ENCODE assay signal across 1 cellular context in the genomic region with DNA sequence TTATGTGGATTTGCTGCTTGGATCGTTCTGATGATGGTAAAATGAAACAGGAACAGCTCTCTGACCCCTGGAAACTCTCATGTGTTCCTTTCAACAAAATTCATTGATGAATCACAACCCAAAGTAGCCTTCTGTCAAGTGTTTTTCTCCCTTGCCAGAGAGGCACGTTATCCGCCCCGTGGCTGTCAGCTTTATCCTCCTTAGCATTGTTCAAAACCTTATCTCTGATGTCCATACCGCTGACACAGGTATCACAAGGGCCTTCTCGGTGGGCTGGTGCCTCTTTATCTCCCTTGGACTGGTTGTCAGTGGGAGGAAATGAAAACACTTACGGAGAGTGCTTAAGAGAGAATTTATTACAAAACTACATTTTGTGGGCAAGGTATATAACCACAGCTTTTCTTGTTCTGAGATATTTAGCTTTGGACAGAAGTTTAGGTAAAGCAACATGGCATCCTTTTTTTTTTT.
TF ChIP-seq lines count a peak whose summit lies in the region.

No MANE protein-coding gene starts in this region.

TF ChIP-seq in K562, 482 proteins besides CTCF, POLR2A, EP300 and RAD21 (continued from another document and continues in another):
- TF ChIP-seq, protein P1, sequence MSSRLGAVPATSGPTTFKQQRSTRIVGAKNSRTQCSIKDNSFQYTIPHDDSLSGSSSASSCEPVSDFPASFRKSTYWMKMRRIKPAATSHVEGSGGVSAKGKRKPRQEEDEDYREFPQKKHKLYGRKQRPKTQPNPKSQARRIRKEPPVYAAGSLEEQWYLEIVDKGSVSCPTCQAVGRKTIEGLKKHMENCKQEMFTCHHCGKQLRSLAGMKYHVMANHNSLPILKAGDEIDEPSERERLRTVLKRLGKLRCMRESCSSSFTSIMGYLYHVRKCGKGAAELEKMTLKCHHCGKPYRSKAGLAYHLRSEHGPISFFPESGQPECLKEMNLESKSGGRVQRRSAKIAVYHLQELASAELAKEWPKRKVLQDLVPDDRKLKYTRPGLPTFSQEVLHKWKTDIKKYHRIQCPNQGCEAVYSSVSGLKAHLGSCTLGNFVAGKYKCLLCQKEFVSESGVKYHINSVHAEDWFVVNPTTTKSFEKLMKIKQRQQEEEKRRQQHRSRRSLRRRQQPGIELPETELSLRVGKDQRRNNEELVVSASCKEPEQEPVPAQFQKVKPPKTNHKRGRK (tag; IDR thresholded peaks at IDR 0.05): no peak
- TF ChIP-seq ZNF253 (CRISPR knock-in tag; conservative IDR thresholded peaks at IDR 0.05): no peak
- TF ChIP-seq ZNF174 (CRISPR knock-in tag; IDR thresholded peaks at IDR 0.05): no peak
- no peak for TF ChIP-seq ZFP1 (CRISPR knock-in tag; IDR thresholded peaks at IDR 0.05)
- no peak for TF ChIP-seq SMAD2 (IDR thresholded peaks at IDR 0.05; ENCODE audit: low read depth, low read length)
- 0 out of 2 replicates have a peak, but pooled peaks have one; percentile 12 for TF ChIP-seq ZNF41 (CRISPR knock-in tag; conservative IDR thresholded peaks at IDR 0.05)
- no peak for TF ChIP-seq ZNF224 (CRISPR knock-in tag; IDR thresholded peaks at IDR 0.05)
- no peak for TF ChIP-seq NELFE (IDR thresholded peaks at IDR 0.05; ENCODE audit: insufficient read depth, insufficient read length)
- peak; percentile 85 for TF ChIP-seq PHB2 (IDR thresholded peaks at IDR 0.05; ENCODE audit: low read depth)
- no peak for TF ChIP-seq PHTF2 (CRISPR knock-in tag; IDR thresholded peaks at IDR 0.05)
- TF ChIP-seq ZBTB1 (CRISPR knock-in tag; IDR thresholded peaks at IDR 0.05; ENCODE audit: borderline replicate concordance, low read depth): no peak
- peak; percentile 97; the same call in 1 of the 2 replicates for TF ChIP-seq ZNF609 (CRISPR knock-in tag; IDR thresholded peaks at IDR 0.05; ENCODE audit: borderline replicate concordance)
- no peak for TF ChIP-seq NR4A1 (CRISPR knock-in tag; IDR thresholded peaks at IDR 0.05)
- TF ChIP-seq NR4A1 (tag; IDR thresholded peaks at IDR 0.05): peak; percentile 87
- TF ChIP-seq CSDE1 (IDR thresholded peaks at IDR 0.05): no peak
- peak; percentile 89 to 90 for TF ChIP-seq TRIM24 (IDR thresholded peaks at IDR 0.05)
- TF ChIP-seq, protein P2, sequence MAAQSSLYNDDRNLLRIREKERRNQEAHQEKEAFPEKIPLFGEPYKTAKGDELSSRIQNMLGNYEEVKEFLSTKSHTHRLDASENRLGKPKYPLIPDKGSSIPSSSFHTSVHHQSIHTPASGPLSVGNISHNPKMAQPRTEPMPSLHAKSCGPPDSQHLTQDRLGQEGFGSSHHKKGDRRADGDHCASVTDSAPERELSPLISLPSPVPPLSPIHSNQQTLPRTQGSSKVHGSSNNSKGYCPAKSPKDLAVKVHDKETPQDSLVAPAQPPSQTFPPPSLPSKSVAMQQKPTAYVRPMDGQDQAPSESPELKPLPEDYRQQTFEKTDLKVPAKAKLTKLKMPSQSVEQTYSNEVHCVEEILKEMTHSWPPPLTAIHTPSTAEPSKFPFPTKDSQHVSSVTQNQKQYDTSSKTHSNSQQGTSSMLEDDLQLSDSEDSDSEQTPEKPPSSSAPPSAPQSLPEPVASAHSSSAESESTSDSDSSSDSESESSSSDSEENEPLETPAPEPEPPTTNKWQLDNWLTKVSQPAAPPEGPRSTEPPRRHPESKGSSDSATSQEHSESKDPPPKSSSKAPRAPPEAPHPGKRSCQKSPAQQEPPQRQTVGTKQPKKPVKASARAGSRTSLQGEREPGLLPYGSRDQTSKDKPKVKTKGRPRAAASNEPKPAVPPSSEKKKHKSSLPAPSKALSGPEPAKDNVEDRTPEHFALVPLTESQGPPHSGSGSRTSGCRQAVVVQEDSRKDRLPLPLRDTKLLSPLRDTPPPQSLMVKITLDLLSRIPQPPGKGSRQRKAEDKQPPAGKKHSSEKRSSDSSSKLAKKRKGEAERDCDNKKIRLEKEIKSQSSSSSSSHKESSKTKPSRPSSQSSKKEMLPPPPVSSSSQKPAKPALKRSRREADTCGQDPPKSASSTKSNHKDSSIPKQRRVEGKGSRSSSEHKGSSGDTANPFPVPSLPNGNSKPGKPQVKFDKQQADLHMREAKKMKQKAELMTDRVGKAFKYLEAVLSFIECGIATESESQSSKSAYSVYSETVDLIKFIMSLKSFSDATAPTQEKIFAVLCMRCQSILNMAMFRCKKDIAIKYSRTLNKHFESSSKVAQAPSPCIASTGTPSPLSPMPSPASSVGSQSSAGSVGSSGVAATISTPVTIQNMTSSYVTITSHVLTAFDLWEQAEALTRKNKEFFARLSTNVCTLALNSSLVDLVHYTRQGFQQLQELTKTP (IDR thresholded peaks at IDR 0.05; ENCODE audit: low read depth in 1 of 2, partially characterized antibody in 2 of 2): peak; percentile 35 to 46
- TF ChIP-seq, protein P3, sequence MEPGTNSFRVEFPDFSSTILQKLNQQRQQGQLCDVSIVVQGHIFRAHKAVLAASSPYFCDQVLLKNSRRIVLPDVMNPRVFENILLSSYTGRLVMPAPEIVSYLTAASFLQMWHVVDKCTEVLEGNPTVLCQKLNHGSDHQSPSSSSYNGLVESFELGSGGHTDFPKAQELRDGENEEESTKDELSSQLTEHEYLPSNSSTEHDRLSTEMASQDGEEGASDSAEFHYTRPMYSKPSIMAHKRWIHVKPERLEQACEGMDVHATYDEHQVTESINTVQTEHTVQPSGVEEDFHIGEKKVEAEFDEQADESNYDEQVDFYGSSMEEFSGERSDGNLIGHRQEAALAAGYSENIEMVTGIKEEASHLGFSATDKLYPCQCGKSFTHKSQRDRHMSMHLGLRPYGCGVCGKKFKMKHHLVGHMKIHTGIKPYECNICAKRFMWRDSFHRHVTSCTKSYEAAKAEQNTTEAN (CRISPR knock-in tag; IDR thresholded peaks at IDR 0.05): no peak
- no peak for TF ChIP-seq ATF1 (CRISPR knock-in tag; IDR thresholded peaks at IDR 0.05)
- peak; percentile 35 for TF ChIP-seq ATF1 (tag; IDR thresholded peaks at IDR 0.05)
- TF ChIP-seq MAZ (CRISPR knock-in tag; conservative IDR thresholded peaks at IDR 0.05 in 1 of 2, IDR thresholded peaks at IDR 0.05 in 1 of 2): peak in 1 of 2 experiments; percentile 45; a peak in 1 of 4 replicates
- TF ChIP-seq, protein P4, sequence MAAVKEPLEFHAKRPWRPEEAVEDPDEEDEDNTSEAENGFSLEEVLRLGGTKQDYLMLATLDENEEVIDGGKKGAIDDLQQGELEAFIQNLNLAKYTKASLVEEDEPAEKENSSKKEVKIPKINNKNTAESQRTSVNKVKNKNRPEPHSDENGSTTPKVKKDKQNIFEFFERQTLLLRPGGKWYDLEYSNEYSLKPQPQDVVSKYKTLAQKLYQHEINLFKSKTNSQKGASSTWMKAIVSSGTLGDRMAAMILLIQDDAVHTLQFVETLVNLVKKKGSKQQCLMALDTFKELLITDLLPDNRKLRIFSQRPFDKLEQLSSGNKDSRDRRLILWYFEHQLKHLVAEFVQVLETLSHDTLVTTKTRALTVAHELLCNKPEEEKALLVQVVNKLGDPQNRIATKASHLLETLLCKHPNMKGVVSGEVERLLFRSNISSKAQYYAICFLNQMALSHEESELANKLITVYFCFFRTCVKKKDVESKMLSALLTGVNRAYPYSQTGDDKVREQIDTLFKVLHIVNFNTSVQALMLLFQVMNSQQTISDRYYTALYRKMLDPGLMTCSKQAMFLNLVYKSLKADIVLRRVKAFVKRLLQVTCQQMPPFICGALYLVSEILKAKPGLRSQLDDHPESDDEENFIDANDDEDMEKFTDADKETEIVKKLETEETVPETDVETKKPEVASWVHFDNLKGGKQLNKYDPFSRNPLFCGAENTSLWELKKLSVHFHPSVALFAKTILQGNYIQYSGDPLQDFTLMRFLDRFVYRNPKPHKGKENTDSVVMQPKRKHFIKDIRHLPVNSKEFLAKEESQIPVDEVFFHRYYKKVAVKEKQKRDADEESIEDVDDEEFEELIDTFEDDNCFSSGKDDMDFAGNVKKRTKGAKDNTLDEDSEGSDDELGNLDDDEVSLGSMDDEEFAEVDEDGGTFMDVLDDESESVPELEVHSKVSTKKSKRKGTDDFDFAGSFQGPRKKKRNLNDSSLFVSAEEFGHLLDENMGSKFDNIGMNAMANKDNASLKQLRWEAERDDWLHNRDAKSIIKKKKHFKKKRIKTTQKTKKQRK (IDR thresholded peaks at IDR 0.05; ENCODE audit: borderline replicate concordance, low read depth, low read length): no peak
- no peak for TF ChIP-seq ZNF280A (IDR thresholded peaks at IDR 0.05; ENCODE audit: low read depth, partially characterized antibody)
- peak; percentile 88 for TF ChIP-seq STAT5A (IDR thresholded peaks at IDR 0.05; ENCODE audit: borderline replicate concordance, low read length)
- TF ChIP-seq SAFB2 (IDR thresholded peaks at IDR 0.05; ENCODE audit: borderline replicate concordance, low read depth, low read length, severe bottlenecking): no peak
- no peak for TF ChIP-seq MEF2A (IDR thresholded peaks at IDR 0.05; ENCODE audit: control insufficient read depth, low read depth, low read length)
- TF ChIP-seq MEIS2 (IDR thresholded peaks at IDR 0.05; ENCODE audit: partially characterized antibody): peak; percentile 94
- TF ChIP-seq ZNF707 (CRISPR knock-in tag; conservative IDR thresholded peaks at IDR 0.05): no peak
- no peak for TF ChIP-seq BRCA1 (IDR thresholded peaks at IDR 0.05)
- TF ChIP-seq BRCA1 (CRISPR knock-in tag; IDR thresholded peaks at IDR 0.05): no peak
- peak; percentile 55; the same call in 1 of the 2 replicates for TF ChIP-seq ESRRA (IDR thresholded peaks at IDR 0.05; ENCODE audit: borderline replicate concordance, low read depth)
- no peak for TF ChIP-seq FOXP1 (CRISPR knock-in tag; IDR thresholded peaks at IDR 0.05)
- no peak for TF ChIP-seq EHMT2 (IDR thresholded peaks at IDR 0.05)
- TF ChIP-seq, protein P5, sequence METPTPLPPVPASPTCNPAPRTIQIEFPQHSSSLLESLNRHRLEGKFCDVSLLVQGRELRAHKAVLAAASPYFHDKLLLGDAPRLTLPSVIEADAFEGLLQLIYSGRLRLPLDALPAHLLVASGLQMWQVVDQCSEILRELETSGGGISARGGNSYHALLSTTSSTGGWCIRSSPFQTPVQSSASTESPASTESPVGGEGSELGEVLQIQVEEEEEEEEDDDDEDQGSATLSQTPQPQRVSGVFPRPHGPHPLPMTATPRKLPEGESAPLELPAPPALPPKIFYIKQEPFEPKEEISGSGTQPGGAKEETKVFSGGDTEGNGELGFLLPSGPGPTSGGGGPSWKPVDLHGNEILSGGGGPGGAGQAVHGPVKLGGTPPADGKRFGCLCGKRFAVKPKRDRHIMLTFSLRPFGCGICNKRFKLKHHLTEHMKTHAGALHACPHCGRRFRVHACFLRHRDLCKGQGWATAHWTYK (CRISPR knock-in tag; IDR thresholded peaks at IDR 0.05): 0 out of 2 replicates have a peak, but pooled peaks have one; percentile 23
- no peak for TF ChIP-seq ZNF551 (CRISPR knock-in tag; IDR thresholded peaks at IDR 0.05)
- TF ChIP-seq ZNF239 (CRISPR knock-in tag; IDR thresholded peaks at IDR 0.05): no peak
- TF ChIP-seq, protein P6, sequence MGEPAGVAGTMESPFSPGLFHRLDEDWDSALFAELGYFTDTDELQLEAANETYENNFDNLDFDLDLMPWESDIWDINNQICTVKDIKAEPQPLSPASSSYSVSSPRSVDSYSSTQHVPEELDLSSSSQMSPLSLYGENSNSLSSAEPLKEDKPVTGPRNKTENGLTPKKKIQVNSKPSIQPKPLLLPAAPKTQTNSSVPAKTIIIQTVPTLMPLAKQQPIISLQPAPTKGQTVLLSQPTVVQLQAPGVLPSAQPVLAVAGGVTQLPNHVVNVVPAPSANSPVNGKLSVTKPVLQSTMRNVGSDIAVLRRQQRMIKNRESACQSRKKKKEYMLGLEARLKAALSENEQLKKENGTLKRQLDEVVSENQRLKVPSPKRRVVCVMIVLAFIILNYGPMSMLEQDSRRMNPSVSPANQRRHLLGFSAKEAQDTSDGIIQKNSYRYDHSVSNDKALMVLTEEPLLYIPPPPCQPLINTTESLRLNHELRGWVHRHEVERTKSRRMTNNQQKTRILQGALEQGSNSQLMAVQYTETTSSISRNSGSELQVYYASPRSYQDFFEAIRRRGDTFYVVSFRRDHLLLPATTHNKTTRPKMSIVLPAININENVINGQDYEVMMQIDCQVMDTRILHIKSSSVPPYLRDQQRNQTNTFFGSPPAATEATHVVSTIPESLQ (CRISPR knock-in tag; IDR thresholded peaks at IDR 0.05): no peak
